37 cellular contexts compared by ENCODE assay signal in the genomic region with DNA sequence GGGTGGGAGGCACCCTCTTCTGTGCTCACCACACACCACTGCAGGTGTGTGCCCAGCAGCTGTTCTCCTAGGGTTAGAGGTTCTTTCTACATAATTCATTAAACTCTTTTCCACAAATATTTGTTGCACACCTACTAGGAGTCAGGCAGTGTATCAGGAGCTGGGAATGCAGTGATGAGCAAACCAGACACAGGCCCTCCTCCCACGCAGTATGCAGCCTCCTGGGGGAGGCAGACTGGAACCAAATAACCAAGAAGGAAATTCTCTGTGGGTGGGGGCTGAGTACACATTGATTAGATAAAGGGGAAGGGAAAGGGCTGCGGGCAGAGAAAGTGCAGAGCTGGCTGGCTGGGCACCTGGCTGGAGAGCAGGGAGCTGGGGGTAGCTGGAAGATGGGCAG. TPM values are rescaled to one million over a fixed set of nuclear protein-coding genes. Genes with fewer than 3 reads are reported as not detected.
"Had no signal": no experiment of that assay in that cellular context is flagged by ENCODE, and none has a peak within 500 bp of the region (broad histone marks: within the 10 kb centered on the region; RNA-seq: fewer than 3 reads in every experiment).

No MANE protein-coding gene starts in this region.

- H3K27ac ChIP-seq: brain microvascular endothelial cell, PC-9, WERI-Rb-1 had no signal

- H3K4me3 ChIP-seq: PC-9 had no signal

- H2AFZ ChIP-seq: PC-9 had no signal

- DNase-seq: activated CD4-positive, alpha-beta memory T cell treated with anti-CD3 and anti-CD28 coated beads, Interleukin-2, amount 10 ng/mL, durations not matched to agents 7 days and 5 days; activated CD4-positive, alpha-beta T cell treated with anti-CD3 and anti-CD28 coated beads for 1 hour; activated CD4-positive, alpha-beta T cell treated with anti-CD3 and anti-CD28 coated beads for 48 hours; activated CD4-positive, CD25-positive, alpha-beta regulatory T cell; activated CD8-positive, alpha-beta memory T cell treated with anti-CD3 and anti-CD28 coated beads for 24 hours; activated CD8-positive, alpha-beta memory T cell treated with anti-CD3 and anti-CD28 coated beads, Interleukin-2, amount 10 ng/mL, durations not matched to agents 7 days and 5 days; activated CD8-positive, alpha-beta memory T cell treated with anti-CD3 and anti-CD28 coated beads, Interleukin-2, amount 50 U/mL, for 48 hours; activated effector memory CD4-positive, alpha-beta T cell treated with Interleukin-2 at 50 U/mL for 16 hours; activated naive CD4-positive, alpha-beta T cell treated with anti-CD3 and anti-CD28 coated beads, Interleukin-2, amount 10 ng/mL, durations not matched to agents 7 days and 5 days; activated naive CD8-positive, alpha-beta T cell treated with anti-CD3 and anti-CD28 coated beads, Interleukin-2, amount 50 U/mL, for 24 hours; activated T-cell treated with anti-CD3 and anti-CD28 coated beads, Interleukin-2, amount 50 U/mL, for 48 hours; amniotic stem cell; aorta; brain microvascular endothelial cell; central memory CD4-positive, alpha-beta T cell; MM.1S; MV-4-11; NCI-H1092; NCI-H1436 treated with DMSO at 0.1 percent for 48 hours; NCI-H1694 treated with DMSO at 0.1 percent for 48 hours; NCI-H2029 treated with DMSO at 0.1 percent for 48 hours; NCI-H2107; NCI-H2171; NCI-H446 treated with DMSO at 0.1 percent for 48 hours; NCI-H524; NCI-H69; NCI-H82; NK-92 treated with Interleukin-12 subunit alpha and Interleukin-12 subunit beta, amount 100 ng/mL, for 24 hours; PC-9; Right ventricle myocardium superior; T1000; WERI-Rb-1 had no signal

- H3K4me2 ChIP-seq: PC-9 had no signal

- H3K36me3 ChIP-seq: brain microvascular endothelial cell, WERI-Rb-1 had no signal

- ATAC-seq: activated CD8-positive, alpha-beta memory T cell treated with anti-CD3 and anti-CD28 coated beads, Interleukin-2, amount 10 ng/mL, durations not matched to agents 7 days and 5 days; activated naive CD8-positive, alpha-beta T cell treated with anti-CD3 and anti-CD28 coated beads, Interleukin-2, amount 50 U/mL, for 24 hours had no signal

RNA-seq across cellular contexts. Expression of gene C3orf22, which starts 18.5 kb away (rescaled TPM):
- total RNA-seq: activated CD4-positive, alpha-beta memory T cell treated with anti-CD3 and anti-CD28 coated beads, Interleukin-2, amount 10 ng/mL, durations not matched to agents 7 days and 5 days; activated CD8-positive, alpha-beta memory T cell treated with anti-CD3 and anti-CD28 coated beads, Interleukin-2, amount 10 ng/mL, durations not matched to agents 7 days and 5 days; aorta; LHCN-M2; OCI-LY7; PC-9; Right ventricle myocardium superior; T-helper 1 cell treated with Interleukin-12 subunit alpha and Interleukin-12 subunit beta and Interleukin-4 antibody, amounts not matched to agents 30 ng/mL and 1 ng/mL, for 36 hours; T-helper 2 cell treated with Interferon-gamma antibody and Interleukin-4, amounts not matched to agents 100 ng/mL and 5 ng/mL, for 36 hours had no signal
- polyA plus RNA-seq: aorta had no signal

RNA-seq across cellular contexts. Expression of gene CHST13, which starts 53.3 kb away (rescaled TPM):
- total RNA-seq: activated CD4-positive, alpha-beta memory T cell treated with anti-CD3 and anti-CD28 coated beads, Interleukin-2, amount 10 ng/mL, durations not matched to agents 7 days and 5 days; activated CD8-positive, alpha-beta memory T cell treated with anti-CD3 and anti-CD28 coated beads, Interleukin-2, amount 10 ng/mL, durations not matched to agents 7 days and 5 days; cerebellum; LHCN-M2; OCI-LY7; T-helper 1 cell treated with Interleukin-12 subunit alpha and Interleukin-12 subunit beta and Interleukin-4 antibody, amounts not matched to agents 30 ng/mL and 1 ng/mL, for 36 hours; T-helper 2 cell treated with Interferon-gamma antibody and Interleukin-4, amounts not matched to agents 100 ng/mL and 5 ng/mL, for 36 hours had no signal
- polyA plus RNA-seq: aorta had no signal

RNA-seq across cellular contexts. Expression of gene UROC1, which starts 59.7 kb away (rescaled TPM):
- total RNA-seq: activated CD4-positive, alpha-beta memory T cell treated with anti-CD3 and anti-CD28 coated beads, Interleukin-2, amount 10 ng/mL, durations not matched to agents 7 days and 5 days; activated CD8-positive, alpha-beta memory T cell treated with anti-CD3 and anti-CD28 coated beads, Interleukin-2, amount 10 ng/mL, durations not matched to agents 7 days and 5 days; aorta; LHCN-M2; PC-9; Right ventricle myocardium superior; T-helper 1 cell treated with Interleukin-12 subunit alpha and Interleukin-12 subunit beta and Interleukin-4 antibody, amounts not matched to agents 30 ng/mL and 1 ng/mL, for 36 hours; T-helper 2 cell treated with Interferon-gamma antibody and Interleukin-4, amounts not matched to agents 100 ng/mL and 5 ng/mL, for 36 hours had no signal
- polyA plus RNA-seq: aorta had no signal
